In genomic region chr17:596763-597644, GRCh38 we compare ENCODE assay signal across 9 cellular contexts.
A peak's percentile ranks its signal among the peaks of the same experiment; 100 is the strongest.
DNase-seq lines count a peak whose midpoint lies in the region; ATAC-seq, FAIRE-seq and TF ChIP-seq lines count a peak whose summit lies in the region.
"Had no signal": no experiment of that assay in that cellular context is flagged by ENCODE, and none has a peak within 500 bp of the region (broad histone marks: within the 10 kb centered on the region; RNA-seq: fewer than 3 reads in every experiment).

No MANE protein-coding gene starts in this region.

- no peaks in the 10 kb centered on the region for H3K27me3 Mint-ChIP-seq in activated CD4-positive, alpha-beta T cell treated with anti-CD3 and anti-CD28 coated beads for 36 hours

- FAIRE-seq in GM12892 (lab: Jason Lieb, UNC) = no peak

- DNase-seq in activated CD4-positive, alpha-beta T cell treated with anti-CD3 and anti-CD28 coated beads for 36 hours = peak; percentile 54
- DNase-seq in activated CD4-positive, alpha-beta T cell treated with anti-CD3 and anti-CD28 coated beads, Interleukin-2, amount 50 U/mL, for 1 hour = no peak
- DNase-seq in activated CD8-positive, alpha-beta memory T cell treated with anti-CD3 and anti-CD28 coated beads, Interleukin-2, amount 50 U/mL, for 48 hours = peak; percentile 57
- peak; percentile 56 for DNase-seq in glomerular visceral epithelial cell (ENCODE audit: extremely low spot score)
- DNase-seq in stimulated activated CD8-positive, alpha-beta memory T cell treated with anti-CD3 and anti-CD28 coated beads, Interleukin-4, amount 100 ng/mL, for 24 hours (ENCODE audit: low read depth) = peak; percentile 25
- DNase-seq in ecto neural progenitor cell (ENCODE audit: low spot score) = no peak
- no peak for DNase-seq in GM12892 (ENCODE audit: insufficient read length)
- DNase-seq: left cardiac atrium had no signal

- CTCF ChIA-PET in activated CD4-positive, alpha-beta T cell treated with anti-CD3 and anti-CD28 coated beads for 36 hours (lab: Charles Lee) = no interaction called here

- POLR2A ChIA-PET in activated CD4-positive, alpha-beta T cell treated with anti-CD3 and anti-CD28 coated beads for 36 hours (lab: Charles Lee) = no interaction called here

- peaks cover 2% of the 10 kb centered on the region for H3K4me1 Mint-ChIP-seq in activated CD4-positive, alpha-beta T cell treated with anti-CD3 and anti-CD28 coated beads for 36 hours

- intact Hi-C loops in activated CD4-positive, alpha-beta T cell treated with anti-CD3 and anti-CD28 coated beads for 36 hours (cut with DNase I, micrococcal nuclease) = no loop called here

- TF ChIP-seq POLR2A in GM12892 (IDR thresholded peaks at IDR 0.05; ENCODE audit: low read depth, low read length) = no peak

- no peak overlapping the region for H3K4me3 Mint-ChIP-seq in activated CD4-positive, alpha-beta T cell treated with anti-CD3 and anti-CD28 coated beads for 36 hours

- H3K27ac Mint-ChIP-seq in activated CD4-positive, alpha-beta T cell treated with anti-CD3 and anti-CD28 coated beads for 36 hours = no peak overlapping the region

- peaks cover 17% of the 10 kb centered on the region for H3K36me3 Mint-ChIP-seq in activated CD4-positive, alpha-beta T cell treated with anti-CD3 and anti-CD28 coated beads for 36 hours (ENCODE audit: low read depth)

- H3K9me3 Mint-ChIP-seq in activated CD4-positive, alpha-beta T cell treated with anti-CD3 and anti-CD28 coated beads for 36 hours (ENCODE audit: low read depth) = no peaks in the 10 kb centered on the region

- ATAC-seq in activated CD4-positive, alpha-beta T cell treated with anti-CD3 and anti-CD28 coated beads for 36 hours = peak; percentile 74
- no peak for ATAC-seq in HG03432 (IDR thresholded peaks at IDR 0.05; ENCODE audit: unreplicated experiment)

Comparison
In these comparisons a context has a peak if more than half of its experiments do, and no peak if none do; other contexts are left out.
1. DNase-seq: peak in activated CD4-positive, alpha-beta T cell treated with anti-CD3 and anti-CD28 coated beads for 36 hours (single experiment), activated CD8-positive, alpha-beta memory T cell treated with anti-CD3 and anti-CD28 coated beads, Interleukin-2, amount 50 U/mL, for 48 hours (single experiment), glomerular visceral epithelial cell (single experiment) and stimulated activated CD8-positive, alpha-beta memory T cell treated with anti-CD3 and anti-CD28 coated beads, Interleukin-4, amount 100 ng/mL, for 24 hours (single experiment); none in activated CD4-positive, alpha-beta T cell treated with anti-CD3 and anti-CD28 coated beads, Interleukin-2, amount 50 U/mL, for 1 hour (single experiment), ecto neural progenitor cell (single experiment) and GM12892 (single experiment).